ENCODE assay signal across 8 cellular contexts in genomic region chr19:32224371-32225244, GRCh38.
A peak's percentile ranks its signal among the peaks of the same experiment; 100 is the strongest.
DNase-seq lines count a peak whose midpoint lies in the region; ATAC-seq and TF ChIP-seq lines count a peak whose summit lies in the region.

No MANE protein-coding gene starts in this region.

- TF ChIP-seq CTCF in WI38 (IDR thresholded peaks at IDR 0.05; ENCODE audit: low read depth, low read length): peak; percentile 99
- peak; percentile 47 for TF ChIP-seq CTCF in cardiac fibroblast (IDR thresholded peaks at IDR 0.05; ENCODE audit: low read depth, low read length)

- H3K4me3 ChIP-seq in WI38 (ENCODE audit: low read depth, low read length) (no peak overlapping the region), cardiac fibroblast (replicated peaks in 1 of 2; ENCODE audit: low read depth in 2 of 2, low read length in 2 of 2) (peak overlapping the region in 1 of 2 donors; percentile 19)

- DNase-seq in AG08395 (ENCODE audit: low spot score) (peak; percentile 86), KG1 (lab: John Stamatoyannopoulos, UW) (peak; percentile 35), cardiac fibroblast (ENCODE audit: low read depth in 2 of 2) (peak; percentile 51 to 53), kidney glomerular epithelial cell (lab: John Stamatoyannopoulos, UW) (peak; percentile 9)
- peak; percentile 41 for DNase-seq in stimulated activated CD4-positive, alpha-beta T cell treated with anti-CD3 and anti-CD28 coated beads, Interleukin-1b, Interleukin-23, amount 100 ng/mL, for 48 hours

- ATAC-seq in GM18502 (IDR thresholded peaks at IDR 0.05; ENCODE audit: poor library complexity, unreplicated experiment) (peak; percentile 75), GM21367 (IDR thresholded peaks at IDR 0.05; ENCODE audit: unreplicated experiment) (no peak)

Comparison
In these comparisons a context has a peak if more than half of its experiments do, and no peak if none do; other contexts are left out.
1. DNase-seq: peak in every context shown above with its lines; median percentile 86 in AG08395; 52 in cardiac fibroblast; 41 in stimulated activated CD4-positive, alpha-beta T cell treated with anti-CD3 and anti-CD28 coated beads, Interleukin-1b, Interleukin-23, amount 100 ng/mL, for 48 hours; 35 in KG1; 9 in kidney glomerular epithelial cell.